ENCODE assay signal across 15 cellular contexts in the genomic region with DNA sequence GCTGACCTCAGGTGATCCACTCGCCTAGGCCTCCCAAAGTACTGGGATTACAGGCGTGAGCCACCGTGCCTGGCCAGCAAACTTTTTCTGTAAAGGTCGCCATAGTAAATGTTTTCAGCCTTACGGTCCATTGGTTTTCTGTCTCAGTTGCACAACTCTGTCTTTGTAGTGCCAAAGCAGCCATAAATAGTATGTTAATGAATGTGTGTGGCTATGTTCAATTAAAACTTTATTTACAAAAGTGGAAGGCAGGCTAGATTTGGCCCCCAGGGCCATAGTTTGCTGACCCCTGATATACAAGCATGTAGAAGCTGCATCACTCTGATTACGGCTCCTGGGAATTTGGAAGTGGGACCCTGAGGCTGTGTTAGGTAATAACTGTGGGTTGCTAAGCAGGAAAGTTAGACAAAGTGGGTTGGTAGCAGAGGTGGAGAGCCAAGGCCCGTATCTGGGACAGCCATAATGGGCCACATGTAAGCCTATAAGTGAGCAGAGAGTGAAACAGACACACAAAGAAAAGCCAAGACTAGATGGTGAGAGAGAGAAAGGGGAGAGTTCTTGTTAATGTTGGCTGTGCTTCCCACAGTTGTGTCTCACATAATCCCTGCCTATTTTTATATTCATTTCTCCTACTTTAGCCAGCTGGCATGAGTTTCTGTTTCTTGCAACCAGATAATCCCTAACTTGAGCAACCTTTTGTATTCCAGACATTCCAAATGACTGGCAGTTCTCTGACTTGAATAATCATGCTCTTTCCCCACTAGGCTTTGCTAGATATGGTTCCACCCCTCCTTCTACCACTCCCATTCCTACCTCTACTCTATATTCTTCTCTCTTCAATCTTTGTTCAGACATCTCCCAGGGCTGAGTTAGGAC. TPM values are rescaled to one million over a fixed set of nuclear protein-coding genes. Genes with fewer than 3 reads are reported as not detected.
A peak's percentile ranks its signal among the peaks of the same experiment; 100 is the strongest.
DNase-seq lines count a peak whose midpoint lies in the region; ATAC-seq and TF ChIP-seq lines count a peak whose summit lies in the region.
"Had no signal": no experiment of that assay in that cellular context is flagged by ENCODE, and none has a peak within 500 bp of the region (broad histone marks: within the 10 kb centered on the region; RNA-seq: fewer than 3 reads in every experiment).

No MANE protein-coding gene starts in this region.

- H3K4me1 Mint-ChIP-seq in WTC11 = no peaks in the 10 kb centered on the region; the same call in 1 of the 2 replicates
- H3K4me1 Mint-ChIP-seq: B cell had no signal

- H3K27ac Mint-ChIP-seq in WTC11 = 0 out of 2 replicates have a peak overlapping the region, but pooled peaks have one; percentile 30
- H3K27ac Mint-ChIP-seq: B cell had no signal

- POLR2A ChIA-PET in WTC11 (lab: Charles Lee) = no interaction called here

- CTCF ChIA-PET in WTC11 (lab: Charles Lee) = no interaction called here

- H3K4me3 Mint-ChIP-seq in WTC11 = no peak overlapping the region
- H3K4me3 Mint-ChIP-seq: B cell; naive thymus-derived CD8-positive, alpha-beta T cell had no signal

- TF ChIP-seq CTCF in AG09309 (IDR thresholded peaks at IDR 0.05; ENCODE audit: control insufficient read depth, insufficient read depth, low read depth, low read length, missing control alignments) = no peak
- no peak for TF ChIP-seq CTCF in WTC11 (IDR thresholded peaks at IDR 0.05)
- no peak for TF ChIP-seq CTCF in fibroblast of mammary gland (conservative IDR thresholded peaks at IDR 0.05; ENCODE audit: control insufficient read depth, insufficient read depth, low read depth, low read length)
- no peak for TF ChIP-seq CTCF in omental fat pad (IDR thresholded peaks at IDR 0.05)

- no peak overlapping the region for H3K4me3 ChIP-seq in AG09309 (ENCODE audit: control insufficient read depth, low read depth, low read length)
- no peak overlapping the region for H3K4me3 ChIP-seq in fibroblast of mammary gland (ENCODE audit: control insufficient read depth, low read depth, low read length)

- DNase-seq in AG09309 (ENCODE audit: low read depth) (peak; percentile 69), WTC11 (ENCODE audit: low spot score) (no peak), fibroblast of mammary gland (ENCODE audit: low read depth) (peak; percentile 42), omental fat pad (ENCODE audit: low spot score) (no peak), DMS79 treated with DMSO at 0.1 percent for 48 hours (lab: John Stamatoyannopoulos, UW) (no peak), mucosa of gallbladder (ENCODE audit: low spot score) (no peak), NCI-H187 treated with DMSO at 0.1 percent for 48 hours (lab: John Stamatoyannopoulos, UW) (no peak)
- DNase-seq: activated CD4-positive, alpha-beta T cell treated with anti-CD3 and anti-CD28 coated beads for 48 hours; activated T-cell treated with anti-CD3 and anti-CD28 coated beads, Interleukin-2, amount 50 U/mL, for 48 hours; anterior cingulate cortex; naive thymus-derived CD8-positive, alpha-beta T cell; NCI-H510A treated with DMSO at 0.1 percent for 48 hours had no signal

- ATAC-seq in WTC11 = no peak
- peak; percentile 86 for ATAC-seq in omental fat pad (ENCODE audit: low FRiP score)
- no peak for ATAC-seq in GM19452 (IDR thresholded peaks at IDR 0.05; ENCODE audit: unreplicated experiment)
- ATAC-seq: naive thymus-derived CD8-positive, alpha-beta T cell; Panc1 had no signal

- H3K27me3 Mint-ChIP-seq in WTC11 (ENCODE audit: low read depth) = no peaks in the 10 kb centered on the region; the same call in 1 of the 2 replicates
- H3K27me3 Mint-ChIP-seq: B cell; naive thymus-derived CD8-positive, alpha-beta T cell had no signal

- H3K9me3 Mint-ChIP-seq in WTC11 = peaks cover 22% of the 10 kb centered on the region

- H3K36me3 Mint-ChIP-seq in WTC11 = peaks cover 13% of the 10 kb centered on the region

TF ChIP-seq in WTC11, 78 proteins besides CTCF, POLR2A, EP300 and RAD21:
- TF ChIP-seq ZNF138 (CRISPR knock-in tag; conservative IDR thresholded peaks at IDR 0.05) (no peak), FOXP1 (CRISPR knock-in tag; IDR thresholded peaks at IDR 0.05; ENCODE audit: borderline replicate concordance) (no peak), GTF2I (CRISPR knock-in tag; conservative IDR thresholded peaks at IDR 0.05) (no peak), JUN (CRISPR knock-in tag; IDR thresholded peaks at IDR 0.05) (no peak), ZNF396 (CRISPR knock-in tag; IDR thresholded peaks at IDR 0.05; ENCODE audit: borderline replicate concordance) (no peak), TEAD4 (CRISPR knock-in tag; IDR thresholded peaks at IDR 0.05) (no peak)
- TF ChIP-seq, protein P1, sequence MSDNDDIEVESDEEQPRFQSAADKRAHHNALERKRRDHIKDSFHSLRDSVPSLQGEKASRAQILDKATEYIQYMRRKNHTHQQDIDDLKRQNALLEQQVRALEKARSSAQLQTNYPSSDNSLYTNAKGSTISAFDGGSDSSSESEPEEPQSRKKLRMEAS (CRISPR knock-in tag; IDR thresholded peaks at IDR 0.05) = no peak
- TF ChIP-seq, protein P2, sequence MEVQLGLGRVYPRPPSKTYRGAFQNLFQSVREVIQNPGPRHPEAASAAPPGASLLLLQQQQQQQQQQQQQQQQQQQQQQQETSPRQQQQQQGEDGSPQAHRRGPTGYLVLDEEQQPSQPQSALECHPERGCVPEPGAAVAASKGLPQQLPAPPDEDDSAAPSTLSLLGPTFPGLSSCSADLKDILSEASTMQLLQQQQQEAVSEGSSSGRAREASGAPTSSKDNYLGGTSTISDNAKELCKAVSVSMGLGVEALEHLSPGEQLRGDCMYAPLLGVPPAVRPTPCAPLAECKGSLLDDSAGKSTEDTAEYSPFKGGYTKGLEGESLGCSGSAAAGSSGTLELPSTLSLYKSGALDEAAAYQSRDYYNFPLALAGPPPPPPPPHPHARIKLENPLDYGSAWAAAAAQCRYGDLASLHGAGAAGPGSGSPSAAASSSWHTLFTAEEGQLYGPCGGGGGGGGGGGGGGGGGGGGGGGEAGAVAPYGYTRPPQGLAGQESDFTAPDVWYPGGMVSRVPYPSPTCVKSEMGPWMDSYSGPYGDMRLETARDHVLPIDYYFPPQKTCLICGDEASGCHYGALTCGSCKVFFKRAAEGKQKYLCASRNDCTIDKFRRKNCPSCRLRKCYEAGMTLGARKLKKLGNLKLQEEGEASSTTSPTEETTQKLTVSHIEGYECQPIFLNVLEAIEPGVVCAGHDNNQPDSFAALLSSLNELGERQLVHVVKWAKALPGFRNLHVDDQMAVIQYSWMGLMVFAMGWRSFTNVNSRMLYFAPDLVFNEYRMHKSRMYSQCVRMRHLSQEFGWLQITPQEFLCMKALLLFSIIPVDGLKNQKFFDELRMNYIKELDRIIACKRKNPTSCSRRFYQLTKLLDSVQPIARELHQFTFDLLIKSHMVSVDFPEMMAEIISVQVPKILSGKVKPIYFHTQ (CRISPR knock-in tag; IDR thresholded peaks at IDR 0.05) = no peak
- TF ChIP-seq, protein P3, sequence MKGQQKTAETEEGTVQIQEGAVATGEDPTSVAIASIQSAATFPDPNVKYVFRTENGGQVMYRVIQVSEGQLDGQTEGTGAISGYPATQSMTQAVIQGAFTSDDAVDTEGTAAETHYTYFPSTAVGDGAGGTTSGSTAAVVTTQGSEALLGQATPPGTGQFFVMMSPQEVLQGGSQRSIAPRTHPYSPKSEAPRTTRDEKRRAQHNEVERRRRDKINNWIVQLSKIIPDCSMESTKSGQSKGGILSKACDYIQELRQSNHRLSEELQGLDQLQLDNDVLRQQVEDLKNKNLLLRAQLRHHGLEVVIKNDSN (CRISPR knock-in tag; IDR thresholded peaks at IDR 0.05) = no peak

RNA-seq across cellular contexts. Expression of a gene that starts 7.8 kb away (rescaled TPM):
- total RNA-seq in WTC11 (2021) (16.9 to 22.8 TPM (median 20.3 TPM) in 3 replicates), omental fat pad (10 to 100 TPM; 39.0 to 73.5 (median 53.7) TPM), mucosa of gallbladder (20.5 TPM)

Comparison
In these comparisons a context has a peak if more than half of its experiments do, and no peak if none do; other contexts are left out.
1. DNase-seq: peak in AG09309 (single experiment) and fibroblast of mammary gland (single experiment); none in WTC11 (single experiment), omental fat pad (single experiment), DMS79 treated with DMSO at 0.1 percent for 48 hours (single experiment), mucosa of gallbladder (single experiment) and NCI-H187 treated with DMSO at 0.1 percent for 48 hours (single experiment).